ENCODE assay signal across 9 cellular contexts in the genomic region with DNA sequence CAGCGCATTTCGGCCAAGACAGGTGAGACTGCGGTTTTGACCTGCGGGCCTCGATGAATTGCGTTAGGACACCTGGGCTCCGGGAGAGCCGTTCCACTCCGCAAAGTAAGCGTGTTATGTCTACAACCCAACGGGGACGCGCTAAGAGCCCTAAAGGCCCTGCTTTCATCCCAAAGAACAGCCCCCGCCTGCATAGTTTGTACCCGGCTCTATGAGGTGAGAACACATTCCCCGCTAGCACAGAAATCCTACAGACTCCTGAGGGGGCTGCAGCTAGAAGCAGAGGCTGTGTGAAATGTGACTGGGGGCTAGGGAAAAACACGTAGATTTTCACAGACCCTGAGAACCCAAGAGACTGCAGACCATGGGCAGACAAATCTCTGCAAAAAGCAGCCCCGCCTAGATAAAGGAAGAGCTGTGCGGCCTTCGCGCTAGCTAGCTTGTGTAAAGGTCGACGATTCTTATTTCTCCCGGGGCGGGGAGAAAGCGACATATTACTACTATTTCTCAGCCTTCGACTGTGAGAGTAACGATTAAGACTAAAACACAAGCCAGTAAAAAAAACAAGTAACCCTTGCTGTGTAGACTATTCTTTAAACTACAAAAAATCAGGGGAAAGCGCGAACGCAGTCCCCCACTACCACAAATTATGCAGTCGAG. TPM values are rescaled to one million over a fixed set of nuclear protein-coding genes. Genes with fewer than 3 reads are reported as not detected.
DNase-seq lines count a peak whose midpoint lies in the region; ATAC-seq and TF ChIP-seq lines count a peak whose summit lies in the region.
"Not testable (repeated sequence)": the region's sequence is repeated elsewhere in the genome, so short reads cannot be mapped to it uniquely, and the experiment has no call there.
"Had no signal": no experiment of that assay in that cellular context is flagged by ENCODE, and none has a peak within 500 bp of the region (broad histone marks: within the 10 kb centered on the region; RNA-seq: fewer than 3 reads in every experiment).

No MANE protein-coding gene starts in this region.

- H3K27ac ChIP-seq in GM23338 (ENCODE audit: low read depth): peak overlapping the region; percentile 84; the same call in 1 of the 2 replicates
- peak overlapping the region; percentile 79 for H3K27ac ChIP-seq in OCI-LY7 (ENCODE audit: low read depth, low read length, poor library complexity, severe bottlenecking)
- H3K27ac ChIP-seq in upper lobe of right lung: not testable (repeated sequence)

- H3K27me3 ChIP-seq in GM23338 (ENCODE audit: insufficient read depth); neuron (ENCODE audit: insufficient read depth, low read length); upper lobe of right lung: not testable (repeated sequence)

- peaks cover 11% of the 10 kb centered on the region for H3K4me1 Mint-ChIP-seq in GM23338
- H3K4me1 Mint-ChIP-seq in endothelial cell (ENCODE audit: unreplicated experiment): not testable (repeated sequence)

- not testable (repeated sequence) for H2AFZ ChIP-seq in GM23338; OCI-LY7 (ENCODE audit: low read length); neuron (ENCODE audit: low read depth, low read length)

- not testable (repeated sequence) for H3K79me2 ChIP-seq in GM23338 (replicated peaks; ENCODE audit: insufficient read depth); OCI-LY7 (ENCODE audit: insufficient read depth, low read depth, low read length)

- H3K36me3 Mint-ChIP-seq in GM23338 (ENCODE audit: low read depth); endothelial cell (ENCODE audit: low read depth, unreplicated experiment): not testable (repeated sequence)

- H3K4me3 Mint-ChIP-seq in GM23338: peak overlapping the region; percentile 54; the same call in 2 of the 3 replicates
- not testable (repeated sequence) for H3K4me3 Mint-ChIP-seq in endothelial cell (ENCODE audit: unreplicated experiment)

- POLR2A ChIA-PET in OCI-LY7 (lab: Charles Lee): not testable (repeated sequence)

- not testable (repeated sequence) for H3K9me2 ChIP-seq in GM23338 (ENCODE audit: insufficient read depth); OCI-LY7 (ENCODE audit: insufficient read depth, low read length)

- not testable (repeated sequence) for DNase-seq in GM23338 (ENCODE audit: low spot score); OCI-LY7 (ENCODE audit: low spot score); endothelial cell (ENCODE audit: low spot score); upper lobe of right lung
- DNase-seq in activated T-cell treated with anti-CD3 and anti-CD28 coated beads for 48 hours (ENCODE audit: low read depth): peak; percentile 36

- H4K20me1 ChIP-seq in GM23338 (replicated peaks; ENCODE audit: insufficient read depth); OCI-LY7 (ENCODE audit: insufficient read depth, low read length): not testable (repeated sequence)

- not testable (repeated sequence) for H3K36me3 ChIP-seq in GM23338 (ENCODE audit: insufficient read depth); OCI-LY7 (ENCODE audit: insufficient read depth, low read length); neuron (ENCODE audit: insufficient read depth, low read length); upper lobe of right lung

- peak overlapping the region; percentile 100 for H3K27ac Mint-ChIP-seq in GM23338
- H3K27ac Mint-ChIP-seq in endothelial cell (ENCODE audit: unreplicated experiment): peak overlapping the region; percentile 99

- H3K9me3 ChIP-seq in OCI-LY7 (ENCODE audit: low read length); neuron (ENCODE audit: low read length); upper lobe of right lung: not testable (repeated sequence)

- TF ChIP-seq CTCF in GM23338 (conservative IDR thresholded peaks at IDR 0.05; ENCODE audit: low read depth in 2 of 2); OCI-LY7 (conservative IDR thresholded peaks at IDR 0.05; ENCODE audit: low read length); endothelial cell (IDR thresholded peaks at IDR 0.05; ENCODE audit: unreplicated experiment); upper lobe of right lung (IDR thresholded peaks at IDR 0.05): not testable (repeated sequence)

- CTCF ChIA-PET in OCI-LY7 (lab: Charles Lee; ENCODE audit: unreplicated experiment): not testable (repeated sequence)

- H3F3A ChIP-seq in GM23338 (replicated peaks; ENCODE audit: low read depth): not testable (repeated sequence)

- not testable (repeated sequence) for H3K27me3 Mint-ChIP-seq in GM23338 (ENCODE audit: insufficient read depth, low read depth, poor library complexity); endothelial cell (ENCODE audit: unreplicated experiment)

- H3K4me3 ChIP-seq in GM23338 (0 out of 2 replicates have a peak overlapping the region, but pooled peaks have one; percentile 40), neuron (ENCODE audit: low read length) (peak overlapping the region; percentile 27)
- H3K4me3 ChIP-seq in OCI-LY7 (ENCODE audit: low read depth, low read length, poor library complexity, severe bottlenecking); upper lobe of right lung: not testable (repeated sequence)

- H3K4me2 ChIP-seq in GM23338: not testable (repeated sequence)
- peak overlapping the region; percentile 44 for H3K4me2 ChIP-seq in OCI-LY7 (ENCODE audit: low read length)

- ATAC-seq in GM18867 (IDR thresholded peaks at IDR 0.05; ENCODE audit: unreplicated experiment) (peak; percentile 93), GM23338 (peak; percentile 93), HG03196 (IDR thresholded peaks at IDR 0.05; ENCODE audit: unreplicated experiment) (peak; percentile 91), upper lobe of right lung (peak; percentile 92)

- not testable (repeated sequence) for H3K9me3 Mint-ChIP-seq in GM23338; endothelial cell (ENCODE audit: unreplicated experiment)

- BruUV-seq in OCI-LY7 (replicated peaks; lab: Mats Ljungman, UMichigan): TSS peak; percentile 100

- not testable (repeated sequence) for H3K4me1 ChIP-seq in GM23338 (ENCODE audit: insufficient read depth); neuron (ENCODE audit: insufficient read depth, low read length); upper lobe of right lung
- peaks cover 18% of the 10 kb centered on the region for H3K4me1 ChIP-seq in OCI-LY7 (ENCODE audit: insufficient read depth, low read length, poor library complexity, severe bottlenecking)

- intact Hi-C loops in OCI-LY7 (cut with micrococcal nuclease; ENCODE audit: unreplicated experiment); upper lobe of right lung (cut with DNase I): not testable (repeated sequence)

RNA-seq across cellular contexts. Expression of gene PPIAL4F, which starts 32.5 kb away (rescaled TPM):
- not detected in 2 replicates for total RNA-seq in GM23338 (2014; rRNA removed; shearing (Covaris generic))
- not detected in 2 replicates for polyA plus RNA-seq in GM23338 (2016; fragmentation: Nextera tagmentation; extraction: Ambion mirVana)
- total RNA-seq in OCI-LY7 (2014; rRNA removed; shearing (Covaris generic)): not detected in 2 replicates
- total RNA-seq in OCI-LY7 (2022): not detected in 2 replicates
- total RNA-seq in endothelial cell (ENCODE audit: unreplicated experiment): not detected
- not detected for total RNA-seq in upper lobe of right lung
- total RNA-seq: cerebellum had no signal
